9 cellular contexts compared by ENCODE assay signal in the genomic region with DNA sequence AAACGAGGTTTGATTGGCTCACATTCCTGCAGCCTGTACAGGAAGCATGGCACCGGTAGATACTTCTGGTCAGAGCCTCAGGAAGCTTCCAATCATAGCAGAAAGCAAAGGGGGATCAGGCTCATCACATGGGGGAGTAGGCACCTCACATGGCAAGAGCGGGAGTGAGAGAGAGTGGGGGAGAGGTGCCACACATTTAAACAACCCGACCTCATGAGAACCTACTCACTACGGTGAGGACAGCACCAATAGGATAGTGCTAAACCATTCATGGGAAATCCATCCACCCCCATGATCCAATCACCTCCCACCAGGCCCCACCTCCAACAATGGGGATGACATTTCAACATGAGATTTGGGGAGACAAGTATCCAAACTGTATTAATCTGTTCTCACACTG.
"Had no signal": no experiment of that assay in that cellular context is flagged by ENCODE, and none has a peak within 500 bp of the region (broad histone marks: within the 10 kb centered on the region; RNA-seq: fewer than 3 reads in every experiment).

No MANE protein-coding gene starts in this region.

- H3K4me1 ChIP-seq: HAP-1 had no signal

- H3K9ac ChIP-seq: GM23248, KMS-11 had no signal

- H3K4me3 ChIP-seq: GM23248, HAP-1 had no signal

- FAIRE-seq: HepG2 had no signal

- ATAC-seq: HCT116, HepG2 had no signal

- H3K27ac ChIP-seq: GM23248, HL-60, KMS-11 had no signal

- H2AFZ ChIP-seq: GM23248 had no signal

- DNase-seq: GM23248, GOT3, H7, KBM-7 had no signal

- H3K9me3 ChIP-seq: HAP-1 had no signal

- H3K4me2 ChIP-seq: KMS-11 had no signal

- H3K36me3 ChIP-seq: HAP-1 had no signal
